In the genomic region with DNA sequence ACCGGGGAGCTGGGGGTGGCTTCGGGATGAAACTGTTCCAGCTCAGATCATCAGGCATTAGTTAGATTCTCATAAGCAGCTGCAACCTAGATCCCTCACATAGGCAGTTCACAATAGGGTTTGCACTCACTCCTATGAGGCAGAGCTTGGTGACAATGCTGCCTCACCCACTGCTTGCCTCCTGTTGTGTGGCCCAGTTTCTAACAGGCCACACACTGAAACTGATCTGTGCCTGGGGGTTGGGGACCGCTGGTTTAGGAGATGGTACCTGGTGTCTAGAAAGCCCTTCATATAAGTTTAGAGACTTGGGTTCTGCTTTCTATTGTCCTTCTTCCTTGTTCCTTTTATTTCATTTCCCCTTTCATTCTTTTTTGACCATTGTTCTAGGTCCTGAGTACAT, we compare ENCODE assay signal across 29 cellular contexts.
"Had no signal": no experiment of that assay in that cellular context is flagged by ENCODE, and none has a peak within 500 bp of the region (broad histone marks: within the 10 kb centered on the region; RNA-seq: fewer than 3 reads in every experiment).

No MANE protein-coding gene starts in this region.

- H3K4me3 Mint-ChIP-seq: activated CD4-positive, alpha-beta memory T cell treated with anti-CD3 and anti-CD28 coated beads for 36 hours; activated CD4-positive, alpha-beta T cell treated with anti-CD3 and anti-CD28 coated beads, Interleukin-2, amount 10 ng/mL, durations not matched to agents 7 days and 5 days; activated naive CD4-positive, alpha-beta T cell treated with anti-CD3 and anti-CD28 coated beads for 36 hours; activated naive CD8-positive, alpha-beta T cell; activated T-cell treated with anti-CD3 and anti-CD28 coated beads, Interleukin-2, amount 50 U/mL, for 4 hours; brain; central memory CD8-positive, alpha-beta T cell; T-helper 17 cell had no signal

- H3K4me3 ChIP-seq: Peyer's patch, SJCRH30 had no signal

- H3K27me3 Mint-ChIP-seq: activated naive CD8-positive, alpha-beta T cell; central memory CD8-positive, alpha-beta T cell had no signal

- H3K27ac Mint-ChIP-seq: activated CD4-positive, alpha-beta memory T cell treated with anti-CD3 and anti-CD28 coated beads for 36 hours; activated CD4-positive, alpha-beta T cell treated with anti-CD3 and anti-CD28 coated beads, Interleukin-2, amount 10 ng/mL, durations not matched to agents 7 days and 5 days; activated naive CD4-positive, alpha-beta T cell treated with anti-CD3 and anti-CD28 coated beads for 36 hours; activated naive CD8-positive, alpha-beta T cell; brain; T-helper 17 cell had no signal

- ATAC-seq: activated T-cell treated with anti-CD3 and anti-CD28 coated beads, Interleukin-2, amount 50 U/mL, for 4 hours; T-helper 17 cell had no signal

- H3K36me3 Mint-ChIP-seq: activated CD4-positive, alpha-beta memory T cell treated with anti-CD3 and anti-CD28 coated beads for 36 hours; activated naive CD8-positive, alpha-beta T cell had no signal

- H3K36me3 ChIP-seq: Peyer's patch had no signal

- H3K4me1 ChIP-seq: Peyer's patch had no signal

- H3K9me3 ChIP-seq: Peyer's patch, SJCRH30, SK-N-SH had no signal

- H3K4me1 Mint-ChIP-seq: activated CD4-positive, alpha-beta T cell treated with anti-CD3 and anti-CD28 coated beads, Interleukin-2, amount 10 ng/mL, durations not matched to agents 7 days and 5 days; central memory CD8-positive, alpha-beta T cell; T-helper 17 cell had no signal

- H3K9me3 Mint-ChIP-seq: activated CD4-positive, alpha-beta memory T cell treated with anti-CD3 and anti-CD28 coated beads for 36 hours; activated CD4-positive, alpha-beta T cell treated with anti-CD3 and anti-CD28 coated beads, Interleukin-2, amount 10 ng/mL, durations not matched to agents 7 days and 5 days; activated naive CD4-positive, alpha-beta T cell treated with anti-CD3 and anti-CD28 coated beads for 36 hours; activated T-cell treated with anti-CD3 and anti-CD28 coated beads, Interleukin-2, amount 50 U/mL, for 4 hours; brain; central memory CD8-positive, alpha-beta T cell had no signal

- DNase-seq: activated CD4-positive, alpha-beta memory T cell treated with anti-CD3 and anti-CD28 coated beads for 36 hours; activated CD4-positive, alpha-beta T cell treated with anti-CD3 and anti-CD28 coated beads, Interleukin-2, amount 10 ng/mL, durations not matched to agents 7 days and 5 days; activated CD4-positive, CD25-positive, alpha-beta regulatory T cell; activated CD8-positive, alpha-beta memory T cell treated with anti-CD3 and anti-CD28 coated beads for 24 hours; activated gamma-delta T cell; activated naive CD4-positive, alpha-beta T cell treated with anti-CD3 and anti-CD28 coated beads for 36 hours; activated T-cell treated with anti-CD3 and anti-CD28 coated beads, Interleukin-2, amount 50 U/mL, for 4 hours; amygdala; KBM-7; NCI-H1092 treated with DMSO at 0.1 percent for 48 hours; NCI-H1417 treated with DMSO at 0.1 percent for 48 hours; NCI-H1694; NCI-H2029; NCI-H2107; NCI-H345; NCI-H510A; NCI-H526 treated with DMSO at 0.1 percent for 48 hours; NCI-H82; NK-92 treated with Interleukin-12 subunit alpha and Interleukin-12 subunit beta, amount 100 ng/mL, for 24 hours; Peyer's patch; Right ventricle myocardium superior; SJCRH30; SK-N-SH; T-helper 17 cell; T-helper 9 cell had no signal

- H3K27me3 ChIP-seq: Peyer's patch, SJCRH30 had no signal

- H3K27ac ChIP-seq: Peyer's patch, RWPE1, SJCRH30 had no signal
